In genomic region chr17:18410748-18411147, GRCh38 we compare ENCODE assay signal across 1 cellular context.
A peak's percentile ranks its signal among the peaks of the same experiment; 100 is the strongest.
TF ChIP-seq lines count a peak whose summit lies in the region.

No MANE protein-coding gene starts in this region.

TF ChIP-seq in HEK293, 187 proteins besides CTCF, POLR2A, EP300 and RAD21 (continued from another document):
- TF ChIP-seq PATZ1 (tag by site-specific recombination; IDR thresholded peaks at IDR 0.05) (0 out of 2 replicates have a peak, but pooled peaks have one; percentile 20), ZNF76 (tag by site-specific recombination; IDR thresholded peaks at IDR 0.05; ENCODE audit: borderline replicate concordance, low read depth) (peak; percentile 71; the same call in 1 of the 2 replicates), ZNF398 (tag by site-specific recombination; IDR thresholded peaks at IDR 0.05) (peak; percentile 86), IKZF3 (tag by site-specific recombination; IDR thresholded peaks at IDR 0.05) (peak; percentile 26; the same call in 1 of the 2 replicates), ZNF341 (tag by site-specific recombination; IDR thresholded peaks at IDR 0.05; ENCODE audit: low read depth) (peak; percentile 48), KLF8 (tag by site-specific recombination; IDR thresholded peaks at IDR 0.05) (0 out of 2 replicates have a peak, but pooled peaks have one; percentile 23)
